ENCODE assay signal across 1 cellular context in genomic region chr1:15370781-15371467, GRCh38.
A peak's percentile ranks its signal among the peaks of the same experiment; 100 is the strongest.
TF ChIP-seq lines count a peak whose summit lies in the region.

No MANE protein-coding gene starts in this region.

TF ChIP-seq in HepG2, 621 proteins besides CTCF, POLR2A, EP300 and RAD21 (continued from another document):
- no peak for TF ChIP-seq TRIM22 (IDR thresholded peaks at IDR 0.05)
- TF ChIP-seq MLX (CRISPR knock-in tag; IDR thresholded peaks at IDR 0.05) = 0 out of 2 replicates have a peak, but pooled peaks have one; percentile 17
- no peak for TF ChIP-seq SIN3B (IDR thresholded peaks at IDR 0.05; ENCODE audit: low read length)
- no peak for TF ChIP-seq ZNF619 (CRISPR knock-in tag; IDR thresholded peaks at IDR 0.05)
- peak; percentile 77 for TF ChIP-seq SAP130 (CRISPR knock-in tag; IDR thresholded peaks at IDR 0.05; ENCODE audit: low read depth)
- no peak for TF ChIP-seq DMAP1 (CRISPR knock-in tag; IDR thresholded peaks at IDR 0.05)
- TF ChIP-seq ZBTB33 (CRISPR knock-in tag; IDR thresholded peaks at IDR 0.05) = 0 out of 2 replicates have a peak, but pooled peaks have one; percentile 7
- TF ChIP-seq ZNF576 (CRISPR knock-in tag; IDR thresholded peaks at IDR 0.05) = no peak
- no peak for TF ChIP-seq RARG (CRISPR knock-in tag; IDR thresholded peaks at IDR 0.05; ENCODE audit: low read depth)
- TF ChIP-seq DRAP1 (CRISPR knock-in tag; IDR thresholded peaks at IDR 0.05) = 0 out of 2 replicates have a peak, but pooled peaks have one; percentile 20
- TF ChIP-seq HNRNPUL1 (IDR thresholded peaks at IDR 0.05; ENCODE audit: low read depth, low read length) = no peak
- TF ChIP-seq TP53 (CRISPR knock-in tag; conservative IDR thresholded peaks at IDR 0.05) = no peak
- TF ChIP-seq SOX6 (IDR thresholded peaks at IDR 0.05) = no peak
- peak; percentile 72 for TF ChIP-seq SOX6 (CRISPR knock-in tag; IDR thresholded peaks at IDR 0.05)
- no peak for TF ChIP-seq NFE2L1 (CRISPR knock-in tag; IDR thresholded peaks at IDR 0.05; ENCODE audit: borderline replicate concordance)
- TF ChIP-seq BCL6 (CRISPR knock-in tag; IDR thresholded peaks at IDR 0.05) = peak; percentile 41; the same call in 1 of the 2 replicates
- TF ChIP-seq HNF4G (IDR thresholded peaks at IDR 0.05; ENCODE audit: borderline replicate concordance, low read depth, low read length) = peak; percentile 30; the same call in 1 of the 2 replicates
- no peak for TF ChIP-seq HNF4G (CRISPR knock-in tag; IDR thresholded peaks at IDR 0.05; ENCODE audit: borderline replicate concordance, low read depth)
- TF ChIP-seq HBP1 (CRISPR knock-in tag; IDR thresholded peaks at IDR 0.05; ENCODE audit: low read depth) = no peak
- TF ChIP-seq NR1H2 (CRISPR knock-in tag; IDR thresholded peaks at IDR 0.05; ENCODE audit: borderline replicate concordance, low read depth) = no peak
- TF ChIP-seq ATAD3A (CRISPR knock-in tag; IDR thresholded peaks at IDR 0.05) = no peak
- TF ChIP-seq GFI1 (CRISPR knock-in tag; IDR thresholded peaks at IDR 0.05; ENCODE audit: borderline replicate concordance) = peak; percentile 51; the same call in 1 of the 2 replicates
- TF ChIP-seq ZNF383 (CRISPR knock-in tag; IDR thresholded peaks at IDR 0.05; ENCODE audit: borderline replicate concordance) = no peak
- no peak for TF ChIP-seq ZNF136 (CRISPR knock-in tag; IDR thresholded peaks at IDR 0.05; ENCODE audit: low read depth)
- TF ChIP-seq PREB (CRISPR knock-in tag; IDR thresholded peaks at IDR 0.05) = no peak
- no peak for TF ChIP-seq BCLAF1 (IDR thresholded peaks at IDR 0.05)
- TF ChIP-seq TERF1 (CRISPR knock-in tag; IDR thresholded peaks at IDR 0.05) = no peak
- TF ChIP-seq HCFC1 (IDR thresholded peaks at IDR 0.05; ENCODE audit: low read depth, low read length) = no peak
- TF ChIP-seq CREBL2 (CRISPR knock-in tag; IDR thresholded peaks at IDR 0.05; ENCODE audit: borderline replicate concordance) = no peak
- TF ChIP-seq ZNF776 (CRISPR knock-in tag; IDR thresholded peaks at IDR 0.05) = 0 out of 2 replicates have a peak, but pooled peaks have one; percentile 24
- TF ChIP-seq ZBTB38 (CRISPR knock-in tag; IDR thresholded peaks at IDR 0.05) = peak; percentile 62; the same call in 1 of the 2 replicates
- TF ChIP-seq ZNF329 (CRISPR knock-in tag; IDR thresholded peaks at IDR 0.05; ENCODE audit: low read depth) = peak; percentile 5; the same call in 1 of the 2 replicates
- TF ChIP-seq ZKSCAN8 (CRISPR knock-in tag; IDR thresholded peaks at IDR 0.05; ENCODE audit: borderline replicate concordance) = peak; percentile 99
- TF ChIP-seq PAXIP1 (CRISPR knock-in tag; conservative IDR thresholded peaks at IDR 0.05) = peak; percentile 78
- 0 out of 2 replicates have a peak, but pooled peaks have one; percentile 14 for TF ChIP-seq ZNF556 (CRISPR knock-in tag; IDR thresholded peaks at IDR 0.05; ENCODE audit: borderline replicate concordance)
